ENCODE assay signal across 26 cellular contexts in the genomic region with DNA sequence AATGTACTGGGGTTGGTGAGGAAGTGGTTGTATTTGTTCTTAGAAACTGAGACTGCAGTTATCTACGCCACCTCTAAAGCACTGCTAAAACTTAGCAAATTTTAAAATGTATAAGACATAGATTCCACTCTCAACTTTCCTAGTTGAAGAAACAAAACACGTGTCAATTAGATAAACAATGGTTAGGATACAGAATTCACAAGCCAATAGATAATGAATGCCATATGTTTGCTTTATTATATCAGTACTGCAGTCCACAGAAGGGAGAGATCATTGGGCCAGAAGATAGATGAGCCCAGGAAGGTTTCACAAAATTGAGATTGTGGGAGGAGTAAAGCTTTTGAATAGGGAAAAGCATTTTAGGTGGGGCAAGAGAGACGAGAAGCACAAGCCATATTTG.
A peak's percentile ranks its signal among the peaks of the same experiment; 100 is the strongest.
DNase-seq lines count a peak whose midpoint lies in the region; ATAC-seq and TF ChIP-seq lines count a peak whose summit lies in the region.
"Had no signal": no experiment of that assay in that cellular context is flagged by ENCODE, and none has a peak within 500 bp of the region (broad histone marks: within the 10 kb centered on the region; RNA-seq: fewer than 3 reads in every experiment).

No MANE protein-coding gene starts in this region.

- no peak for ATAC-seq in GM19328 (IDR thresholded peaks at IDR 0.05; ENCODE audit: unreplicated experiment)
- ATAC-seq: K562 had no signal

- peaks cover 2% of the 10 kb centered on the region for H3K4me1 Mint-ChIP-seq in activated T-cell treated with anti-CD3 and anti-CD28 coated beads, Interleukin-2, amount 50 U/mL, for 24 hours (ENCODE audit: low read depth)
- H3K4me1 Mint-ChIP-seq: H9 had no signal

- H3K4me3 ChIP-seq in HFF-Myc (replicated peaks; ENCODE audit: low read depth, low read length) (no peak overlapping the region), adipocyte (ENCODE audit: low read length) (no peak overlapping the region), WERI-Rb-1 (ENCODE audit: low read depth, low read length) (no peak overlapping the region)
- H3K4me3 ChIP-seq: BLaER1 treated with 17β-estradiol and CSF1 and Interleukin-3, amounts not matched to agents 10 nM and 100 nM; GM23248; K562; SJSA1 had no signal

- TF ChIP-seq CTCF in HFF-Myc (IDR thresholded peaks at IDR 0.05; ENCODE audit: low read depth, low read length, missing control alignments) = no peak
- TF ChIP-seq CTCF in WERI-Rb-1 (IDR thresholded peaks at IDR 0.05; ENCODE audit: low read depth, low read length) = no peak

- H3K4me1 ChIP-seq in adipocyte (ENCODE audit: control insufficient read depth, insufficient read depth, low read length) = peaks cover 2% of the 10 kb centered on the region
- H3K4me1 ChIP-seq: BLaER1 treated with 17β-estradiol and CSF1 and Interleukin-3, amounts not matched to agents 10 nM and 100 nM; SJSA1 had no signal

- no peak for DNase-seq in activated T-cell treated with anti-CD3 and anti-CD28 coated beads, Interleukin-2, amount 50 U/mL, for 24 hours
- no peak for DNase-seq in activated T-cell treated with anti-CD3 and anti-CD28 coated beads for 4 hours
- DNase-seq in HFF-Myc (ENCODE audit: extremely low read depth, low read depth) = peak; percentile 4
- peak; percentile 9 for DNase-seq in adipocyte (ENCODE audit: low read depth)
- peak; percentile 24 for DNase-seq in fibroblast of the conjunctiva (ENCODE audit: low read depth)
- DNase-seq in NK-92 (lab: John Stamatoyannopoulos, UW; ENCODE audit: unreplicated experiment) = no peak
- DNase-seq in WERI-Rb-1 = no peak
- DNase-seq: AML-193; CD4-positive, alpha-beta T cell; GM23248; H9; HFFc6; Kasumi-1; MV-4-11; NCI-H1105 treated with DMSO at 0.1 percent for 48 hours; NCI-H146; NCI-H2029; NCI-H446 treated with DMSO at 0.1 percent for 48 hours; NCI-H526; NCI-H82; Right ventricle myocardium superior; RPMI8226 had no signal

- no peaks in the 10 kb centered on the region for H3K9me3 Mint-ChIP-seq in activated T-cell treated with anti-CD3 and anti-CD28 coated beads, Interleukin-2, amount 50 U/mL, for 24 hours
- H3K9me3 Mint-ChIP-seq: CD4-positive, alpha-beta T cell; H9; HFFc6 had no signal

- H3K4me3 Mint-ChIP-seq in activated T-cell treated with anti-CD3 and anti-CD28 coated beads, Interleukin-2, amount 50 U/mL, for 24 hours = no peak overlapping the region
- H3K4me3 Mint-ChIP-seq: CD4-positive, alpha-beta T cell; H9; HFFc6 had no signal

- H3K27ac Mint-ChIP-seq in activated T-cell treated with anti-CD3 and anti-CD28 coated beads, Interleukin-2, amount 50 U/mL, for 24 hours = peak overlapping the region; percentile 34
- H3K27ac Mint-ChIP-seq: CD4-positive, alpha-beta T cell; H9; HFFc6 had no signal

- H3K36me3 ChIP-seq in adipocyte (ENCODE audit: control insufficient read depth, insufficient read depth, low read length, severe bottlenecking) = peaks cover 90% of the 10 kb centered on the region
- H3K36me3 ChIP-seq in WERI-Rb-1 = peaks cover 58% of the 10 kb centered on the region

- H3K9me3 ChIP-seq in adipocyte (ENCODE audit: control insufficient read depth, low read length) (no peaks in the 10 kb centered on the region), WERI-Rb-1 (ENCODE audit: severe bottlenecking) (no peaks in the 10 kb centered on the region)
- H3K9me3 ChIP-seq: BLaER1 treated with 17β-estradiol and CSF1 and Interleukin-3, amounts not matched to agents 10 nM and 100 nM; SJSA1 had no signal

- H3K27me3 ChIP-seq in adipocyte (replicated peaks; ENCODE audit: control insufficient read depth, insufficient read depth, low read length) (no peaks in the 10 kb centered on the region), WERI-Rb-1 (ENCODE audit: insufficient read depth, low read depth, severe bottlenecking) (no peaks in the 10 kb centered on the region)
- H3K27me3 ChIP-seq: BLaER1 treated with 17β-estradiol and CSF1 and Interleukin-3, amounts not matched to agents 10 nM and 100 nM; SJSA1 had no signal

- H3K27ac ChIP-seq in WERI-Rb-1 = no peak overlapping the region
- H3K27ac ChIP-seq: BLaER1 treated with 17β-estradiol and CSF1 and Interleukin-3, amounts not matched to agents 10 nM and 100 nM; GM23248; SJSA1 had no signal

- H3K36me3 Mint-ChIP-seq in activated T-cell treated with anti-CD3 and anti-CD28 coated beads, Interleukin-2, amount 50 U/mL, for 24 hours (ENCODE audit: low read depth) = peaks cover 89% of the 10 kb centered on the region

- no peaks in the 10 kb centered on the region for H3K27me3 Mint-ChIP-seq in activated T-cell treated with anti-CD3 and anti-CD28 coated beads, Interleukin-2, amount 50 U/mL, for 24 hours
- H3K27me3 Mint-ChIP-seq: CD4-positive, alpha-beta T cell had no signal

- no peak overlapping the region for H3K9ac ChIP-seq in adipocyte (ENCODE audit: low read length)
- H3K9ac ChIP-seq: BLaER1 treated with 17β-estradiol and CSF1 and Interleukin-3, amounts not matched to agents 10 nM and 100 nM; GM23248 had no signal

Comparison
In these comparisons a context has a peak if more than half of its experiments do, and no peak if none do; other contexts are left out.
1. DNase-seq: peak in HFF-Myc (single experiment), adipocyte (single experiment) and fibroblast of the conjunctiva (single experiment); none in activated T-cell treated with anti-CD3 and anti-CD28 coated beads, Interleukin-2, amount 50 U/mL, for 24 hours (single experiment), activated T-cell treated with anti-CD3 and anti-CD28 coated beads for 4 hours (single experiment), NK-92 (single experiment) and WERI-Rb-1 (single experiment).